9 cellular contexts compared by ENCODE assay signal in the genomic region with DNA sequence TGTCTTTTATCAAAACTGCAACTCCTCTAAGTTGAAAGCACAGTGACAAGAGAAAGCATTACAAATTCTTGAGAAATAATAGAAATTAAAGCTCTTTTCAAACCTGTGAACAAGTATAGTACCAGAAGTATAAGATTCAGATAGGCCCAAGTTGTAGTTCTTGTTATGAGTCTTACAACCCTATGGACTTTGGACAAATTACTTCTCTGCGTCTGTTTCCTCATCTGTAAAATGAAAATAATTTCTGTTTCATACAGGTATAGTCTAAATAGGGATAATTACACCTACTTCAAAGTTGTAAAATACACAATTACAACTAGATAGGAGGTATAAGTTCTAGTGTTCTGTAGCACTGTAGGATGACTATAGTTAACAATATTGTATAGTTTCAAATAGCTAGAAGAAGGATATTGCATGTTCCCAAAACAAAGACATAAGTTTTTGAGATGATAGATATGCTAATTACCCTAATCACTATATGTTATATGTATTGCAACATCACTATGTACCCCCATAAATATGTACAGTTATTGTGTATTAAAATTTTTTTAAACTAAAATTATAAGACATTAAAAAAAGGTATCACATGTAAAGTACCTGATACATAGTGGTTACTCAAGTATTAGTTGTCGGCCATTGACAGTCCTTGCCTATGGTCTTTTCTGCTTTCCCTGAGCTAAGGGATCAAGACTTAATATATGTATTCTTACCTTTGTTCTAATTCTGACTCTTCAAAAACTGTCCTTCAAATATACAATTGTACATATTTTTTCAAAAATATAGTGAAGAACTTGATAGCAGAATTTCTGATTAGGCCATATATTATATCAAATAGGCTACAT. TPM values are rescaled to one million over a fixed set of nuclear protein-coding genes. Genes with fewer than 3 reads are reported as not detected.
DNase-seq lines count a peak whose midpoint lies in the region; ATAC-seq and TF ChIP-seq lines count a peak whose summit lies in the region.
"Had no signal": no experiment of that assay in that cellular context is flagged by ENCODE, and none has a peak within 500 bp of the region (broad histone marks: within the 10 kb centered on the region; RNA-seq: fewer than 3 reads in every experiment).

No MANE protein-coding gene starts in this region.

- peak overlapping the region; percentile 45 for H3K4me3 Mint-ChIP-seq in activated naive CD4-positive, alpha-beta T cell treated with anti-CD3 and anti-CD28 coated beads for 36 hours
- no peak overlapping the region for H3K4me3 Mint-ChIP-seq in stimulated activated naive B cell treated with anti-CD40 and anti-IgM and Interleukin-4, amounts not matched to agents 10 μg/mL and 1 μg/mL and 100 μg/mL, for 72 hours

- peaks cover 42% of the 10 kb centered on the region for H3K4me1 Mint-ChIP-seq in activated naive CD4-positive, alpha-beta T cell treated with anti-CD3 and anti-CD28 coated beads for 36 hours (ENCODE audit: low read depth)
- peaks cover 29 to 42% of the 10 kb centered on the region in 2 donors for H3K4me1 Mint-ChIP-seq in stimulated activated naive B cell treated with anti-CD40 and anti-IgM and Interleukin-4, amounts not matched to agents 10 μg/mL and 1 μg/mL and 100 μg/mL, for 72 hours

- H3F3A ChIP-seq in PC-9 (ENCODE audit: insufficient read depth, low read depth) = peaks cover 30% of the 10 kb centered on the region

- no peaks in the 10 kb centered on the region for H3K27me3 Mint-ChIP-seq in activated naive CD4-positive, alpha-beta T cell treated with anti-CD3 and anti-CD28 coated beads for 36 hours (ENCODE audit: low read depth)
- no peaks in the 10 kb centered on the region for H3K27me3 Mint-ChIP-seq in stimulated activated naive B cell treated with anti-CD40 and anti-IgM and Interleukin-4, amounts not matched to agents 10 μg/mL and 1 μg/mL and 100 μg/mL, for 72 hours

- no peak overlapping the region for H2AFZ ChIP-seq in PC-9

- no peaks in the 10 kb centered on the region for H3K9me2 ChIP-seq in PC-9 (ENCODE audit: insufficient read depth)

- H3K36me3 ChIP-seq in PC-9 (ENCODE audit: low read depth) = no peaks in the 10 kb centered on the region
- no peaks in the 10 kb centered on the region for H3K36me3 ChIP-seq in effector memory CD4-positive, alpha-beta T cell (ENCODE audit: control insufficient read depth, insufficient read depth, low read length)

- no peak for DNase-seq in activated naive CD4-positive, alpha-beta T cell treated with anti-CD3 and anti-CD28 coated beads for 36 hours
- no peak for DNase-seq in activated naive CD4-positive, alpha-beta T cell treated with anti-CD3 and anti-CD28 coated beads, Interleukin-2, amount 50 U/mL, for 16 hours
- no peak for DNase-seq in PC-9
- DNase-seq in foreskin keratinocyte = no peak
- DNase-seq in stimulated activated naive B cell treated with anti-CD40 and anti-IgM and Interleukin-4, amounts not matched to agents 10 μg/mL and 1 μg/mL and 100 μg/mL, for 72 hours = no peak
- DNase-seq in effector memory CD4-positive, alpha-beta T cell = no peak

- BruUV-seq in PC-9 (replicated peaks; lab: Mats Ljungman, UMichigan) = no TSS peak

- H3K27me3 ChIP-seq in PC-9 (ENCODE audit: insufficient read depth, low read depth) (no peaks in the 10 kb centered on the region), foreskin keratinocyte (no peaks in the 10 kb centered on the region)
- H3K27me3 ChIP-seq in effector memory CD4-positive, alpha-beta T cell (replicated peaks; ENCODE audit: control insufficient read depth, insufficient read depth, low read length, poor library complexity, severe bottlenecking) = no peaks in the 10 kb centered on the region

- no peak overlapping the region for H3K27ac Mint-ChIP-seq in activated naive CD4-positive, alpha-beta T cell treated with anti-CD3 and anti-CD28 coated beads for 36 hours
- H3K27ac Mint-ChIP-seq in stimulated activated naive B cell treated with anti-CD40 and anti-IgM and Interleukin-4, amounts not matched to agents 10 μg/mL and 1 μg/mL and 100 μg/mL, for 72 hours = peak overlapping the region; percentile 25

- CTCF ChIA-PET in activated naive CD4-positive, alpha-beta T cell treated with anti-CD3 and anti-CD28 coated beads for 36 hours (lab: Charles Lee) = interaction anchor here (0.6 to 1.8 kb wide), 5 partner anchors 34 to 47 kb away, joined by 3 to 7 read pairs (median 3); no protein-coding TSS in a partner anchor
- CTCF ChIA-PET in PC-9 (lab: Charles Lee) = no interaction called here

- no peak for ATAC-seq in foreskin keratinocyte
- ATAC-seq in stimulated activated naive B cell treated with anti-CD40 and anti-IgM and Interleukin-4, amounts not matched to agents 10 μg/mL and 1 μg/mL and 100 μg/mL, for 72 hours (replicated peaks) = no peak
- no peak for ATAC-seq in HG02840 (IDR thresholded peaks at IDR 0.05; ENCODE audit: low FRiP score, unreplicated experiment)
- ATAC-seq in HG02970 (IDR thresholded peaks at IDR 0.05; ENCODE audit: low FRiP score, unreplicated experiment) = no peak
- ATAC-seq: activated naive CD4-positive, alpha-beta T cell treated with anti-CD3 and anti-CD28 coated beads, Interleukin-2, amount 50 U/mL, for 72 hours had no signal

- no peaks in the 10 kb centered on the region for H3K9me3 Mint-ChIP-seq in activated naive CD4-positive, alpha-beta T cell treated with anti-CD3 and anti-CD28 coated beads for 36 hours
- H3K9me3 Mint-ChIP-seq in stimulated activated naive B cell treated with anti-CD40 and anti-IgM and Interleukin-4, amounts not matched to agents 10 μg/mL and 1 μg/mL and 100 μg/mL, for 72 hours = no peaks in the 10 kb centered on the region
- H3K9me3 Mint-ChIP-seq: activated naive CD4-positive, alpha-beta T cell treated with anti-CD3 and anti-CD28 coated beads, Interleukin-2, amount 50 U/mL, for 72 hours had no signal

- intact Hi-C loops in activated naive CD4-positive, alpha-beta T cell treated with anti-CD3 and anti-CD28 coated beads for 36 hours (cut with micrococcal nuclease) = loop anchor here (2.0 kb wide), 1 partner anchor 20 kb away; no protein-coding TSS in a partner anchor
- intact Hi-C loops in PC-9 (cut with micrococcal nuclease; ENCODE audit: unreplicated experiment) = no loop called here

- H3K9me3 ChIP-seq in PC-9 (ENCODE audit: insufficient read depth, low read depth) = no peaks in the 10 kb centered on the region
- H3K9me3 ChIP-seq in effector memory CD4-positive, alpha-beta T cell (ENCODE audit: control insufficient read depth, low read length) = no peaks in the 10 kb centered on the region

- H4K20me1 ChIP-seq in PC-9 (ENCODE audit: insufficient read depth) = peaks cover 14% of the 10 kb centered on the region

- POLR2A ChIA-PET in PC-9 (lab: Charles Lee; ENCODE audit: unreplicated experiment) = interaction anchor here (0.6 kb wide), 1 partner anchor 38 kb away, joined by 4 read pairs; no protein-coding TSS in a partner anchor

- peaks cover 42% of the 10 kb centered on the region for H3K79me2 ChIP-seq in PC-9 (ENCODE audit: low read depth)

- peak overlapping the region; percentile 93 for H3K27ac ChIP-seq in PC-9
- peak overlapping the region; percentile 78 for H3K27ac ChIP-seq in foreskin keratinocyte
- no peak overlapping the region for H3K27ac ChIP-seq in effector memory CD4-positive, alpha-beta T cell (ENCODE audit: insufficient read depth, low read length, poor library complexity, severe bottlenecking)

- TF ChIP-seq CTCF in PC-9 (conservative IDR thresholded peaks at IDR 0.05) (no peak), foreskin keratinocyte (conservative IDR thresholded peaks at IDR 0.05) (no peak)

- H3K4me3 ChIP-seq in PC-9 = peak overlapping the region; percentile 89
- no peak overlapping the region for H3K4me3 ChIP-seq in effector memory CD4-positive, alpha-beta T cell (ENCODE audit: insufficient read depth, low read depth, low read length, poor library complexity, severe bottlenecking)

- peak overlapping the region; percentile 89 for H3K4me2 ChIP-seq in PC-9

- peaks cover 6% of the 10 kb centered on the region for H3K36me3 Mint-ChIP-seq in activated naive CD4-positive, alpha-beta T cell treated with anti-CD3 and anti-CD28 coated beads for 36 hours (ENCODE audit: low read depth)
- peaks cover 0 to 7% of the 10 kb centered on the region in 2 donors for H3K36me3 Mint-ChIP-seq in stimulated activated naive B cell treated with anti-CD40 and anti-IgM and Interleukin-4, amounts not matched to agents 10 μg/mL and 1 μg/mL and 100 μg/mL, for 72 hours

- H3K4me1 ChIP-seq in PC-9 (replicated peaks; ENCODE audit: insufficient read depth) (peaks cover 39% of the 10 kb centered on the region), foreskin keratinocyte (peaks cover 31% of the 10 kb centered on the region)
- H3K4me1 ChIP-seq in effector memory CD4-positive, alpha-beta T cell (ENCODE audit: control insufficient read depth, insufficient read depth, low read length, poor library complexity, severe bottlenecking) = peaks cover 13% of the 10 kb centered on the region

RNA-seq across cellular contexts. Expression of a gene that starts 1.8 kb away (rescaled TPM):
- total RNA-seq in activated naive CD4-positive, alpha-beta T cell treated with anti-CD3 and anti-CD28 coated beads for 36 hours = 1 to 10 TPM; 3.7 to 3.8 TPM
- total RNA-seq in PC-9 (2021) (31.4 and 40.3 TPM in 2 replicates), foreskin keratinocyte (34.4 and 35.7 TPM in 2 replicates)
- 10.7 and 12.1 TPM in 2 replicates for polyA plus RNA-seq in foreskin keratinocyte
